In the genomic region with DNA sequence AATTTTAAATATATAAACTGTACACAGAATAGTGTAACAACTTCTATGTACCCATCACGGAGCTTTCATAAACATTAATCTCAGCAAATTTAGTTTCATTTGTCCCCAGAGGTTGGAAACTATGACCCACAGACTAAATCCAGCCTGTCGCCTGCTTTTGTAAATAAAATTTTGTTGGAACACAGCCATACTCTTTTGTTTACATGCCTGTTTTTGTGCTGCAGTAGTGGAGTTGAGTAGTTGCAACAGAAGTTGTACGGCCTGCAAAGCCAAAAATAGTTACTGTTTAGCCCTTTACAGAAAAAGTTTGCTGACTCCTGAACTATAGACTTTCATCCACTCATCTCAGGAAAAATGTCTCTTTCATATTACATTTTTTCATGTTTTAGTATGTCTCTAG, we compare ENCODE assay signal across 16 cellular contexts. TPM values are rescaled to one million over a fixed set of nuclear protein-coding genes. Genes with fewer than 3 reads are reported as not detected.
A peak's percentile ranks its signal among the peaks of the same experiment; 100 is the strongest.
DNase-seq lines count a peak whose midpoint lies in the region; ATAC-seq lines count a peak whose summit lies in the region.
"Had no signal": no experiment of that assay in that cellular context is flagged by ENCODE, and none has a peak within 500 bp of the region (broad histone marks: within the 10 kb centered on the region; RNA-seq: fewer than 3 reads in every experiment).

No MANE protein-coding gene starts in this region.

- no peak overlapping the region for H3K4me2 ChIP-seq in mesenchymal stem cell (ENCODE audit: low read length, poor library complexity, severe bottlenecking)

- H3K4ac ChIP-seq in mesenchymal stem cell (ENCODE audit: low read depth in 1 of 2, low read length in 2 of 2): no peak overlapping the region

- H3K79me1 ChIP-seq in mesenchymal stem cell (replicated peaks; ENCODE audit: low read length, poor library complexity, severe bottlenecking): no peaks in the 10 kb centered on the region

- no peaks in the 10 kb centered on the region for H3K27me3 ChIP-seq in mesenchymal stem cell (ENCODE audit: control insufficient read depth in 1 of 2, insufficient read depth in 1 of 2, low read length in 2 of 2)

- no peaks in the 10 kb centered on the region for H3K9me3 ChIP-seq in mesenchymal stem cell (ENCODE audit: control insufficient read depth, low read length)
- H3K9me3 ChIP-seq: esophagus squamous epithelium had no signal

- H2BK5ac ChIP-seq in mesenchymal stem cell (ENCODE audit: low read depth, low read length, poor library complexity, severe bottlenecking): no peak overlapping the region

- no peak overlapping the region for H2BK15ac ChIP-seq in mesenchymal stem cell (ENCODE audit: low read depth, poor library complexity, severe bottlenecking)

- no peak overlapping the region for H3K27ac ChIP-seq in mesenchymal stem cell (ENCODE audit: low read length, poor library complexity, severe bottlenecking)
- H3K27ac ChIP-seq: esophagus squamous epithelium had no signal

- no peak overlapping the region for H3K14ac ChIP-seq in mesenchymal stem cell (ENCODE audit: low read length in 2 of 2)

- no peaks in the 10 kb centered on the region for H3K4me1 ChIP-seq in mesenchymal stem cell (ENCODE audit: control insufficient read depth, insufficient read depth, low read depth, low read length)
- H3K4me1 ChIP-seq: esophagus squamous epithelium had no signal

- H3K9ac ChIP-seq in mesenchymal stem cell (ENCODE audit: low read length): peak overlapping the region; percentile 3

- no peak overlapping the region for H3K18ac ChIP-seq in mesenchymal stem cell (ENCODE audit: low read depth in 1 of 2, low read length in 2 of 2)

- H2AK5ac ChIP-seq in mesenchymal stem cell (ENCODE audit: low read length, severe bottlenecking): no peak overlapping the region

- no peaks in the 10 kb centered on the region for H3K36me3 ChIP-seq in mesenchymal stem cell (ENCODE audit: control insufficient read depth in 1 of 2, insufficient read depth in 2 of 2, low read depth in 1 of 2, low read length in 2 of 2)
- H3K36me3 ChIP-seq: esophagus squamous epithelium had no signal

- no peak for ATAC-seq in HG03354 (IDR thresholded peaks at IDR 0.05; ENCODE audit: poor library complexity, severe bottlenecking, unreplicated experiment)
- ATAC-seq: activated naive CD8-positive, alpha-beta T cell treated with anti-CD3 and anti-CD28 coated beads, Interleukin-2, amount 50 U/mL, for 24 hours; naive thymus-derived CD8-positive, alpha-beta T cell had no signal

- H3K4me3 ChIP-seq in mesenchymal stem cell (ENCODE audit: insufficient read depth in 1 of 2, low read depth in 1 of 2, low read length in 2 of 2): no peak overlapping the region
- H3K4me3 ChIP-seq: esophagus squamous epithelium had no signal

- no peak overlapping the region for H4K91ac ChIP-seq in mesenchymal stem cell (ENCODE audit: low read length)

- no peak overlapping the region for H4K8ac ChIP-seq in mesenchymal stem cell (ENCODE audit: low read length)

- H3K23ac ChIP-seq in mesenchymal stem cell (ENCODE audit: low read length in 2 of 2): no peak overlapping the region

- H2AFZ ChIP-seq in mesenchymal stem cell (ENCODE audit: low read depth, low read length): no peak overlapping the region

- no peak overlapping the region for H2BK120ac ChIP-seq in mesenchymal stem cell (ENCODE audit: low read depth, low read length)

- DNase-seq in DMS53 (lab: John Stamatoyannopoulos, UW) (peak; percentile 58), LHCN-M2 (ENCODE audit: low read depth) (peak; percentile 47), amniotic epithelial cell (ENCODE audit: low read depth) (peak; percentile 37), mesenchymal stem cell (peak; percentile 89), HPDE6-E6E7 (ENCODE audit: extremely low spot score) (no peak), epidermal melanocyte (ENCODE audit: insufficient read length, low spot score) (no peak), NCI-H526 (lab: John Stamatoyannopoulos, UW) (no peak)
- DNase-seq: activated CD4-positive, alpha-beta T cell treated with anti-CD3 and anti-CD28 coated beads for 1 hour; activated naive CD8-positive, alpha-beta T cell treated with anti-CD3 and anti-CD28 coated beads, Interleukin-2, amount 50 U/mL, for 24 hours; activated T-cell treated with anti-CD3 and anti-CD28 coated beads for 4 hours; C1 segment of cervical spinal cord; esophagus squamous epithelium; naive thymus-derived CD8-positive, alpha-beta T cell; NCI-H146; SW 1271 had no signal

- 6% methylated on average over 2 of the region's 3 CpGs for WGBS in mesenchymal stem cell

- no peak overlapping the region for H2BK12ac ChIP-seq in mesenchymal stem cell (ENCODE audit: low read length in 2 of 2)

RNA-seq across cellular contexts. Expression of a gene that starts 39.8 kb away (rescaled TPM):
- 20.3 and 22.0 TPM in 2 replicates for total RNA-seq in LHCN-M2 (2014; rRNA removed)
- polyA plus RNA-seq in LHCN-M2 (2012): 9.0 TPM
- polyA plus RNA-seq in mesenchymal stem cell (2013, experiment 1 of 2): 17.2 TPM
- 18.3 TPM for polyA plus RNA-seq in mesenchymal stem cell (2013, experiment 2 of 2)

RNA-seq across cellular contexts. Expression of a gene that starts 42.3 kb away (rescaled TPM):
- total RNA-seq in LHCN-M2 (2014; rRNA removed): 12.2 and 18.1 TPM in 2 replicates
- polyA plus RNA-seq in LHCN-M2 (2012): 4.4 TPM
- 5.0 TPM for polyA plus RNA-seq in mesenchymal stem cell (2013, experiment 1 of 2)
- polyA plus RNA-seq in mesenchymal stem cell (2013, experiment 2 of 2): 5.0 TPM

Comparison
In these comparisons a context has a peak if more than half of its experiments do, and no peak if none do; other contexts are left out.
1. DNase-seq: peak in DMS53 (single experiment), LHCN-M2 (single experiment), amniotic epithelial cell (single experiment) and mesenchymal stem cell (single experiment); none in HPDE6-E6E7 (single experiment), epidermal melanocyte (single experiment) and NCI-H526 (0 of 2).